ENCODE assay signal across 11 cellular contexts in the genomic region with DNA sequence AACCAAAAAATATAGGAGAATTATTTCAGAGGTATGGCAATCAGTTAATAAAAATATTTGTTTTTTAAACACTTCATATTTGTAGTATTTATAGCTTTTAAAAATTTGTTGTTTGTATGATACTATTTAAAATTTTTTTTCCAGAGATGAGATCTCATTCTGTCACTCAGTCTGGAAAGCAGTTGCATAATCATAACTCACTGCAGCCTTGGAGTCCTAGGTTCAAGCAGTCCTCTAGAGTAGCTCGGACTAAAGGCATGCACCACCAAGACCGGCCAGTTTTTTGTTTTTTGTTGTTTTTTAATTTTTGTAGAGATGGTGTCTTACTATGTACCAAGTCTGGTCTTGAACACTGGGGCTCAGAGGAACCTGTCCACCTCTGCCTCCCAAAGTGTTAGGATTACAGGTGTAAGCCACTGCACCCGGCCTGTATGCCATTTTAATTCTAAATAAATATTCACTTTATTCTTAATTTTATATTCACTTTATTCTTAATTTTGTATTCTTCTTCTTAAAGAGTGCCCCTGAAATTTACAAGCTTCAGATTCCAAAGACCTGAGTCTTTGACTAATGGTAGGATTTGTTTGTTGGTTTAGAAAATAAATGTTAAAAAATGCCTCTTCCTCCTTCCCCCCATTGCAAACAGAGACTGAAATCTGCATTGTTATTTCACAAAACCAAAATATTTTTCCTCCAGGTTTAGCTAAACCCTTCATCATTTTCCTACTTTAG. TPM values are rescaled to one million over a fixed set of nuclear protein-coding genes. Genes with fewer than 3 reads are reported as not detected.
DNase-seq lines count a peak whose midpoint lies in the region; TF ChIP-seq lines count a peak whose summit lies in the region.
"Had no signal": no experiment of that assay in that cellular context is flagged by ENCODE, and none has a peak within 500 bp of the region (broad histone marks: within the 10 kb centered on the region; RNA-seq: fewer than 3 reads in every experiment).

No MANE protein-coding gene starts in this region.

- H2AFZ ChIP-seq in fibroblast of lung (ENCODE audit: low read length), result no peak overlapping the region

- H3K79me2 ChIP-seq in DOHH2 (ENCODE audit: control insufficient read depth, low read length), result peaks cover 93% of the 10 kb centered on the region
- peaks cover 90% of the 10 kb centered on the region for H3K79me2 ChIP-seq in fibroblast of lung (ENCODE audit: control insufficient read depth, insufficient read depth, low read length)

- DNase-seq in SJSA1 (ENCODE audit: low read depth in 1 of 2, low spot score in 2 of 2) (peak in 1 of 2 experiments; percentile 52), fibroblast of lung (ENCODE audit: low read depth in 2 of 2) (no peak), sigmoid colon (no peak), ACHN (no peak), posterior cingulate gyrus (no peak), ureter (ENCODE audit: low spot score) (no peak)
- DNase-seq: activated effector memory CD4-positive, alpha-beta T cell treated with anti-CD3 and anti-CD28 coated beads, Interleukin-2, amount 50 U/mL, for 16 hours; hippocampal formation; NCI-H146; stimulated activated CD4-positive, alpha-beta T cell treated with anti-CD3 and anti-CD28 coated beads, Interleukin-15, amount 100 ng/mL, for 24 hours had no signal

- H3K4me2 ChIP-seq in DOHH2 (ENCODE audit: low read length) (peak overlapping the region; percentile 18), fibroblast of lung (ENCODE audit: extremely low read depth, insufficient read depth, low read length) (peak overlapping the region; percentile 32)

- TF ChIP-seq CTCF in DOHH2 (IDR thresholded peaks at IDR 0.05; ENCODE audit: low read depth, low read length, poor library complexity, severe bottlenecking) (no peak), fibroblast of lung (conservative IDR thresholded peaks at IDR 0.05 in 1 of 2, IDR thresholded peaks at IDR 0.05 in 1 of 2; ENCODE audit: low read depth in 1 of 2, low read length in 2 of 2) (no peak), sigmoid colon (IDR thresholded peaks at IDR 0.05) (no peak)

- H4K20me1 ChIP-seq in DOHH2 (ENCODE audit: control insufficient read depth, insufficient read depth, low read depth, low read length) (peaks cover 7% of the 10 kb centered on the region), fibroblast of lung (ENCODE audit: control insufficient read depth, extremely low read depth, insufficient read depth, low read length) (no peaks in the 10 kb centered on the region)

- WGBS in sigmoid colon, 2 donors, result 77 to 83% methylated on average over 3 of the region's 3 CpGs

- no peak for TF ChIP-seq POLR2A in sigmoid colon (IDR thresholded peaks at IDR 0.05)

- no peak for TF ChIP-seq EP300 in sigmoid colon (IDR thresholded peaks at IDR 0.05)

- in situ Hi-C loops in ACHN (cut with HindIII; ENCODE audit: low pct_ligation_motif_present, low pct_unique_long_range_greater_than_20kb, low sequenced_read_pairs), result no loop called here

- H3F3A ChIP-seq in DOHH2 (ENCODE audit: control insufficient read depth, insufficient read depth), result peaks cover 7% of the 10 kb centered on the region; the same call in 1 of the 2 replicates

- H3K9me3 ChIP-seq in DOHH2 (ENCODE audit: control insufficient read depth, insufficient read depth, low read length) (no peaks in the 10 kb centered on the region), SJSA1 (replicated peaks) (no peaks in the 10 kb centered on the region), fibroblast of lung (ENCODE audit: control insufficient read depth, insufficient read depth, low read depth, low read length) (no peaks in the 10 kb centered on the region), sigmoid colon (no peaks in the 10 kb centered on the region)

- H3K9ac ChIP-seq in fibroblast of lung (ENCODE audit: insufficient read depth, low read length), result no peak overlapping the region

- no peaks in the 10 kb centered on the region for H3K9me2 ChIP-seq in DOHH2 (replicated peaks; ENCODE audit: control insufficient read depth, low read length)

- H3K36me3 ChIP-seq in DOHH2 (ENCODE audit: control insufficient read depth, low read length), result no peaks in the 10 kb centered on the region; the same call in 1 of the 2 replicates
- H3K36me3 ChIP-seq in SJSA1, result peaks cover 7% of the 10 kb centered on the region; the same call in 1 of the 2 replicates
- no peaks in the 10 kb centered on the region for H3K36me3 ChIP-seq in fibroblast of lung (ENCODE audit: control insufficient read depth, insufficient read depth, low read length)
- H3K36me3 ChIP-seq in sigmoid colon, result no peaks in the 10 kb centered on the region

- H3K4me3 ChIP-seq in DOHH2 (ENCODE audit: low read length) (no peak overlapping the region), SJSA1 (no peak overlapping the region), fibroblast of lung (replicated peaks in 1 of 4; ENCODE audit: control extremely low read depth in 1 of 4, insufficient read depth in 1 of 4, low read depth in 3 of 4, low read length in 4 of 4) (no peak overlapping the region), sigmoid colon (no peak overlapping the region)

- H3K27me3 ChIP-seq in DOHH2 (ENCODE audit: control insufficient read depth, low read length), result no peaks in the 10 kb centered on the region
- no peaks in the 10 kb centered on the region for H3K27me3 ChIP-seq in SJSA1 (replicated peaks)
- no peaks in the 10 kb centered on the region for H3K27me3 ChIP-seq in fibroblast of lung (ENCODE audit: control insufficient read depth, insufficient read depth, low read length)
- no peaks in the 10 kb centered on the region for H3K27me3 ChIP-seq in sigmoid colon

- no peak overlapping the region for H3K27ac ChIP-seq in DOHH2 (ENCODE audit: low read depth, low read length)
- H3K27ac ChIP-seq in SJSA1, result peak overlapping the region; percentile 46
- no peak overlapping the region for H3K27ac ChIP-seq in fibroblast of lung (ENCODE audit: insufficient read depth, low read length)
- peak overlapping the region in 3 of 4 donors; percentile 5 to 99 (median 36) for H3K27ac ChIP-seq in sigmoid colon

- peaks cover 87% of the 10 kb centered on the region for H3K4me1 ChIP-seq in DOHH2 (ENCODE audit: control insufficient read depth, low read length)
- peaks cover 51% of the 10 kb centered on the region for H3K4me1 ChIP-seq in SJSA1 (replicated peaks)
- peaks cover 12% of the 10 kb centered on the region for H3K4me1 ChIP-seq in fibroblast of lung (ENCODE audit: control insufficient read depth, extremely low read depth, insufficient read depth, low read length)
- H3K4me1 ChIP-seq in sigmoid colon, result peaks cover 0 to 98% (median 93%) of the 10 kb centered on the region in 4 donors

- intact Hi-C loops in sigmoid colon (cut with DNase I), result no loop called here
- intact Hi-C loops in posterior cingulate gyrus (cut with DNase I), result no loop called here

RNA-seq across cellular contexts. Expression of a gene that starts 9.4 kb away (rescaled TPM):
- total RNA-seq in SJSA1 (2014; rRNA removed; shearing (Covaris generic)), result 30.6 and 44.6 TPM in 2 replicates
- 86.5 and 93.0 TPM in 2 replicates for total RNA-seq in fibroblast of lung
- polyA plus RNA-seq in fibroblast of lung, result 126 and 196 TPM in 2 replicates
- 70.1 and 110 TPM in 2 replicates for polyA plus RNA-seq in fibroblast of lung (2012)
- polyA minus RNA-seq in fibroblast of lung (ENCODE audit: low replicate concordance), result 89.3 and 192 TPM in 2 replicates
- total RNA-seq in sigmoid colon, result 100 to 1,000 TPM; 215 to 243 (median 234) TPM
- 10 to 100 TPM in 2 of 3 donors, 1 to 10 TPM in 1; 9.9 to 56.4 (median 32.4) TPM for polyA plus RNA-seq in sigmoid colon
- total RNA-seq in ureter, result 177 TPM

Comparison
In these comparisons a context has a peak if more than half of its experiments do, and no peak if none do; other contexts are left out.
1. H3K27ac ChIP-seq: peak in SJSA1 (single experiment) and sigmoid colon (3 of 4); none in DOHH2 (single experiment) and fibroblast of lung (single experiment).